Comparison of ENCODE assay signal across 8 cellular contexts in the genomic region with DNA sequence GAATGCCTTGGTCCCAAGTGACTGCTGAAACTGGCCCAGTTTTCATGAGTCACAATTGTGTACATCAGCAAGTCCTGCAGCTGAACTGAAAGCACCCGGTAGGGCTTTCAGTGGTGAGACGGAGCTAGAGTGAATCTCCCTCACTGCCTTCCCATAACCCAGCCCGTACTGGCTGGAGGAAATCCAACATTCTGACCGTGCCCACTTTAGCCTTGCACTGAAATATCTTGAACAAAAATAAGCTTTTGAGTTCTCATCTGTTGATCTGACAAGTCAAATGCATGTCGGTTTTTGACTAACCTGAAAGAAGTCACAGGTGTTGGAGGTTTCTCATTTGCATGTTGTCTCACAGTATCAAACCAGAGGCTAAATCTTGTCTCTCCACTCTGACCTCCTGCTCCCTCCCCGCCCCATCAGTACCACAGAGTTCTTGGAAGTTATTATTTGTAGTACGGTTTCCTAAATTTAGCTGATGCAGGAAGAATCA. TPM values are rescaled to one million over a fixed set of nuclear protein-coding genes. Genes with fewer than 3 reads are reported as not detected.
DNase-seq lines count a peak whose midpoint lies in the region; ATAC-seq and TF ChIP-seq lines count a peak whose summit lies in the region.

No MANE protein-coding gene starts in this region.

- no peaks in the 10 kb centered on the region for H3K4me1 Mint-ChIP-seq in type B pancreatic cell (ENCODE audit: unreplicated experiment)

- H3K4me3 Mint-ChIP-seq in type B pancreatic cell = no peak overlapping the region

- peak; percentile 41 for DNase-seq in stimulated activated CD4-positive, alpha-beta T cell treated with anti-CD3 and anti-CD28 coated beads, Interleukin-15, amount 100 ng/mL, for 24 hours
- no peak for DNase-seq in stimulated activated CD4-positive, alpha-beta T cell treated with anti-CD3 and anti-CD28 coated beads, Interleukin-4, amount 100 ng/mL, for 4 hours
- peak; percentile 27 for DNase-seq in activated CD4-positive, CD25-positive, alpha-beta regulatory T cell treated with anti-CD3 and anti-CD28 coated beads, Interleukin-2, amount 50 U/mL, for 72 hours
- DNase-seq in left lobe of liver (ENCODE audit: low spot score) (no peak), NCI-H446 (lab: John Stamatoyannopoulos, UW) (no peak), type B pancreatic cell (ENCODE audit: extremely low spot score, unreplicated experiment) (no peak), DMS114 treated with DMSO at 0.1 percent for 48 hours (lab: John Stamatoyannopoulos, UW; ENCODE audit: unreplicated experiment) (no peak)

- H3K27me3 Mint-ChIP-seq in type B pancreatic cell = no peaks in the 10 kb centered on the region

- no peaks in the 10 kb centered on the region for H3K9me3 Mint-ChIP-seq in type B pancreatic cell

- no peak for TF ChIP-seq CTCF in type B pancreatic cell (conservative IDR thresholded peaks at IDR 0.05)

- peaks cover 6% of the 10 kb centered on the region for H3K36me3 Mint-ChIP-seq in type B pancreatic cell

- H3K27ac Mint-ChIP-seq in type B pancreatic cell = no peak overlapping the region

- ATAC-seq in HG02943 (IDR thresholded peaks at IDR 0.05; ENCODE audit: low read depth, unreplicated experiment) (peak; percentile 53), left lobe of liver (peak; percentile 34)

RNA-seq across cellular contexts. Expression of a gene that starts 35.9 kb away (rescaled TPM):
- 15.9 TPM for total RNA-seq in left lobe of liver
- total RNA-seq in type B pancreatic cell (ENCODE audit: low replicate concordance) = 20.2 and 25.0 TPM in 2 replicates

Comparison
In these comparisons a context has a peak if more than half of its experiments do, and no peak if none do; other contexts are left out.
1. DNase-seq: peak in stimulated activated CD4-positive, alpha-beta T cell treated with anti-CD3 and anti-CD28 coated beads, Interleukin-15, amount 100 ng/mL, for 24 hours (single experiment) and activated CD4-positive, CD25-positive, alpha-beta regulatory T cell treated with anti-CD3 and anti-CD28 coated beads, Interleukin-2, amount 50 U/mL, for 72 hours (single experiment); none in stimulated activated CD4-positive, alpha-beta T cell treated with anti-CD3 and anti-CD28 coated beads, Interleukin-4, amount 100 ng/mL, for 4 hours (0 of 2), left lobe of liver (single experiment), NCI-H446 (0 of 2), type B pancreatic cell (single experiment) and DMS114 treated with DMSO at 0.1 percent for 48 hours (single experiment).